In the genomic region with DNA sequence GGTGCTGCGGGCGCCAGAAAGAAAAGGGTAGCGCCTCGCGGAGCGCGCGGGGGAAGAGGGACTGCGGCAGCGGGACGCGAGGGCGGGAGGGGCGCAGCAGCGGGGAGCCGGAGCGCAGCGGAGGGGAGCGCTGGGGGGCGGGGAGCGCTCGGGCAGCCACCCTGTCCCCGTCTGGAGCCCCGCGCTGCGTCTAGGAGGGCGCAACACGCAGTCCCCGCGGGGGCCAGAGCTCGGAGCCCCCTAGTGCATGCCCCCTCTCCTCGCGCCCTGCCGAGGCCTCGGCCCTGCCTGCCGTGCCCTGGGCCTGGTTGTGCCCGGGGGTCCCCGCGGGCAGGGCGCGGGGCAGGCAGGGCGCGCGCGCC, we compare ENCODE assay signal across 38 cellular contexts. TPM values are rescaled to one million over a fixed set of nuclear protein-coding genes. Genes with fewer than 3 reads are reported as not detected.
DNase-seq lines count a peak whose midpoint lies in the region; ATAC-seq and TF ChIP-seq lines count a peak whose summit lies in the region.
"Had no signal": no experiment of that assay in that cellular context is flagged by ENCODE, and none has a peak within 500 bp of the region (broad histone marks: within the 10 kb centered on the region; RNA-seq: fewer than 3 reads in every experiment).

No MANE protein-coding gene starts in this region.

- H4K20me1 ChIP-seq in BLaER1 (no peaks in the 10 kb centered on the region), neural progenitor cell (ENCODE audit: low read depth) (no peaks in the 10 kb centered on the region)

- TF ChIP-seq CTCF in WTC11 (IDR thresholded peaks at IDR 0.05) (no peak), neural progenitor cell (IDR thresholded peaks at IDR 0.05) (no peak), dorsolateral prefrontal cortex (IDR thresholded peaks at IDR 0.05 in 54 of 56, conservative IDR thresholded peaks at IDR 0.05 in 2 of 56; ENCODE audit: low read depth in 1 of 56, partially characterized antibody in 56 of 56) (no peak)

- peaks cover 50% of the 10 kb centered on the region for H3K4me1 Mint-ChIP-seq in WTC11
- H3K4me1 Mint-ChIP-seq in neural progenitor cell = peaks cover 71% of the 10 kb centered on the region
- H3K4me1 Mint-ChIP-seq: stimulated activated naive CD8-positive, alpha-beta T cell treated with anti-CD3 and anti-CD28 coated beads, Interleukin-15, amount 100 ng/mL, for 72 hours had no signal

- peak overlapping the region; percentile 73 for H3K4me3 Mint-ChIP-seq in WTC11
- peak overlapping the region; percentile 88 for H3K4me3 Mint-ChIP-seq in neural progenitor cell
- H3K4me3 Mint-ChIP-seq: activated CD4-positive, alpha-beta T cell treated with anti-CD3 and anti-CD28 coated beads for 36 hours; activated CD8-positive, alpha-beta T cell treated with anti-CD3 and anti-CD28 coated beads, Interleukin-2, amount 10 ng/mL, durations not matched to agents 7 days and 5 days; CD4-positive, CD25-positive, alpha-beta regulatory T cell; effector memory CD8-positive, alpha-beta T cell; natural killer cell treated with Interleukin-12 subunit alpha and Interleukin-12 subunit beta and Interleukin-15 and Interleukin-18, amount 100 ng/mL, for 72 hours; stimulated activated naive CD8-positive, alpha-beta T cell treated with anti-CD3 and anti-CD28 coated beads, Interleukin-15, amount 100 ng/mL, for 72 hours had no signal

- H3K27me3 Mint-ChIP-seq in WTC11 (ENCODE audit: low read depth) = peaks cover 95% of the 10 kb centered on the region
- H3K27me3 Mint-ChIP-seq in neural progenitor cell (ENCODE audit: insufficient read depth, low read depth) = peaks cover 11% of the 10 kb centered on the region

- no peaks in the 10 kb centered on the region for H3K79me2 ChIP-seq in neural progenitor cell (ENCODE audit: low read depth)

- intact Hi-C loops in dorsolateral prefrontal cortex (cut with DNase I) = no loop called here

- H3K36me3 ChIP-seq in BLaER1 = no peaks in the 10 kb centered on the region
- no peaks in the 10 kb centered on the region for H3K36me3 ChIP-seq in neural progenitor cell
- H3K36me3 ChIP-seq: colonic mucosa, MG63, Peyer's patch, right lobe of liver, thoracic aorta, uterus had no signal

- no peak overlapping the region for H3K9ac ChIP-seq in BLaER1
- no peak overlapping the region for H3K9ac ChIP-seq in neural progenitor cell
- H3K9ac ChIP-seq: GM23248, KMS-11 had no signal

- CTCF ChIA-PET in WTC11 (lab: Charles Lee) = interaction anchor here (1.6 to 3.7 kb wide), 2 partner anchors 42 to 338 kb away, joined by 3 to 26 read pairs; no protein-coding TSS in a partner anchor

- in situ Hi-C loops in G401 (cut with HindIII; ENCODE audit: low sequenced_read_pairs) = no loop called here

- no peaks in the 10 kb centered on the region for H3K4me1 ChIP-seq in BLaER1
- H3K4me1 ChIP-seq in neural progenitor cell = peaks cover 71% of the 10 kb centered on the region
- H3K4me1 ChIP-seq: colonic mucosa, uterus had no signal

- POLR2A ChIA-PET in WTC11 (lab: Charles Lee) = no interaction called here

- H3K36me3 Mint-ChIP-seq in WTC11 (no peaks in the 10 kb centered on the region), neural progenitor cell (peaks cover 3% of the 10 kb centered on the region)
- H3K36me3 Mint-ChIP-seq: CD4-positive, CD25-positive, alpha-beta regulatory T cell had no signal

- H3K4me2 ChIP-seq in BLaER1 (no peak overlapping the region), neural progenitor cell (peak overlapping the region; percentile 95)
- H3K4me2 ChIP-seq: KMS-11 had no signal

- DNase-seq in WTC11 (ENCODE audit: low spot score) = no peak
- no peak for DNase-seq in neural progenitor cell (ENCODE audit: low spot score)
- no peak for DNase-seq in G401 (ENCODE audit: low spot score)
- DNase-seq in effector CD8-positive, alpha-beta T cell (lab: John Stamatoyannopoulos, UW) = no peak
- DNase-seq in dorsolateral prefrontal cortex = no peak
- DNase-seq: activated CD4-positive, alpha-beta T cell treated with anti-CD3 and anti-CD28 coated beads for 36 hours; activated CD8-positive, alpha-beta T cell treated with anti-CD3 and anti-CD28 coated beads, Interleukin-2, amount 10 ng/mL, durations not matched to agents 7 days and 5 days; amygdala; Calu3; CD4-positive, CD25-positive, alpha-beta regulatory T cell; colonic mucosa; DMS79; effector memory CD8-positive, alpha-beta T cell; GF-D8; glutamatergic neuron; GM23248; mammary epithelial cell; MG63; NCI-H1417 treated with DMSO at 0.1 percent for 48 hours; NCI-H2029 treated with DMSO at 0.1 percent for 48 hours; NCI-H226; NCI-H526 treated with DMSO at 0.1 percent for 48 hours; Peyer's patch; posterior cingulate gyrus; right lobe of liver; SIG-M5; stimulated activated CD8-positive, alpha-beta memory T cell treated with anti-CD3 and anti-CD28 coated beads, Interleukin-4, amount 100 ng/mL, for 48 hours; stimulated activated naive CD8-positive, alpha-beta T cell treated with anti-CD3 and anti-CD28 coated beads, Interleukin-15, amount 100 ng/mL, for 72 hours; uterus had no signal

- H2AFZ ChIP-seq in neural progenitor cell (replicated peaks) = no peak overlapping the region
- H2AFZ ChIP-seq: GM23248 had no signal

- peaks cover 54% of the 10 kb centered on the region for H3F3A ChIP-seq in neural progenitor cell (ENCODE audit: low read depth)

- H3K27ac Mint-ChIP-seq in WTC11 (no peak overlapping the region), neural progenitor cell (peak overlapping the region; percentile 98)
- H3K27ac Mint-ChIP-seq: activated CD4-positive, alpha-beta T cell treated with anti-CD3 and anti-CD28 coated beads for 36 hours; activated CD8-positive, alpha-beta T cell treated with anti-CD3 and anti-CD28 coated beads, Interleukin-2, amount 10 ng/mL, durations not matched to agents 7 days and 5 days; activated naive CD4-positive, alpha-beta T cell treated with anti-CD3 and anti-CD28 coated beads, Interleukin-2, amount 50 U/mL, for 72 hours; CD4-positive, CD25-positive, alpha-beta regulatory T cell; effector memory CD8-positive, alpha-beta T cell; natural killer cell treated with Interleukin-12 subunit alpha and Interleukin-12 subunit beta and Interleukin-15 and Interleukin-18, amount 100 ng/mL, for 72 hours; stimulated activated naive CD8-positive, alpha-beta T cell treated with anti-CD3 and anti-CD28 coated beads, Interleukin-15, amount 100 ng/mL, for 72 hours had no signal

- ATAC-seq in WTC11 (0 out of 2 replicates have a peak, but pooled peaks have one; percentile 4), HG02885 (IDR thresholded peaks at IDR 0.05; ENCODE audit: poor library complexity, unreplicated experiment) (no peak)
- ATAC-seq: activated CD4-positive, alpha-beta T cell treated with anti-CD3 and anti-CD28 coated beads for 36 hours; activated CD8-positive, alpha-beta T cell treated with anti-CD3 and anti-CD28 coated beads, Interleukin-2, amount 10 ng/mL, durations not matched to agents 7 days and 5 days; activated naive CD4-positive, alpha-beta T cell treated with anti-CD3 and anti-CD28 coated beads, Interleukin-2, amount 50 U/mL, for 72 hours; effector memory CD8-positive, alpha-beta T cell; stimulated activated naive CD8-positive, alpha-beta T cell treated with anti-CD3 and anti-CD28 coated beads, Interleukin-15, amount 100 ng/mL, for 72 hours had no signal

- H3K27ac ChIP-seq in BLaER1 (no peak overlapping the region), neural progenitor cell (peak overlapping the region; percentile 90), dorsolateral prefrontal cortex (no peak overlapping the region)
- H3K27ac ChIP-seq: colonic mucosa, GM23248, KMS-11, Peyer's patch, right lobe of liver, thoracic aorta, uterus had no signal

- H3K9me3 Mint-ChIP-seq in WTC11 = no peaks in the 10 kb centered on the region
- peaks cover 3% of the 10 kb centered on the region for H3K9me3 Mint-ChIP-seq in neural progenitor cell
- H3K9me3 Mint-ChIP-seq: activated naive CD4-positive, alpha-beta T cell treated with anti-CD3 and anti-CD28 coated beads, Interleukin-2, amount 50 U/mL, for 72 hours; effector memory CD8-positive, alpha-beta T cell; natural killer cell treated with Interleukin-12 subunit alpha and Interleukin-12 subunit beta and Interleukin-15 and Interleukin-18, amount 100 ng/mL, for 72 hours; stimulated activated naive CD8-positive, alpha-beta T cell treated with anti-CD3 and anti-CD28 coated beads, Interleukin-15, amount 100 ng/mL, for 72 hours had no signal

- H3K9me3 ChIP-seq in BLaER1 = peaks cover 43% of the 10 kb centered on the region
- no peaks in the 10 kb centered on the region for H3K9me3 ChIP-seq in neural progenitor cell (ENCODE audit: low read depth)
- H3K9me3 ChIP-seq: colonic mucosa, MG63, Peyer's patch, right lobe of liver, thoracic aorta, uterus had no signal

- H3K4me3 ChIP-seq in BLaER1 (peak overlapping the region; percentile 28; the same call in 1 of the 2 replicates), iPS-11a (ENCODE audit: low read depth, low read length) (peak overlapping the region; percentile 2), neural progenitor cell (peak overlapping the region; percentile 55), dorsolateral prefrontal cortex (peak overlapping the region in 21 of 59 donors; percentile 5 to 57 (median 23))
- H3K4me3 ChIP-seq: colonic mucosa, GM23248, MG63, Peyer's patch, right lobe of liver, thoracic aorta, uterus had no signal

- H3K27me3 ChIP-seq in BLaER1 (peaks cover 84% of the 10 kb centered on the region), neural progenitor cell (peaks cover 55% of the 10 kb centered on the region), dorsolateral prefrontal cortex (peaks cover 0 to 86% (median 61%) of the 10 kb centered on the region in 45 donors)

TF ChIP-seq in WTC11, 78 proteins besides CTCF, POLR2A, EP300 and RAD21:
- TF ChIP-seq ZNF423 (CRISPR knock-in tag; IDR thresholded peaks at IDR 0.05) = 0 out of 2 replicates have a peak, but pooled peaks have one; percentile 4
- peak; percentile 8; the same call in 1 of the 2 replicates for TF ChIP-seq MAX (CRISPR knock-in tag; IDR thresholded peaks at IDR 0.05)
- TF ChIP-seq MXD4 (CRISPR knock-in tag; IDR thresholded peaks at IDR 0.05; ENCODE audit: borderline replicate concordance) = no peak

RNA-seq across cellular contexts. Expression of gene SOX1, which starts 37.9 kb away (rescaled TPM):
- 0.15 to 0.25 TPM (median 0.18 TPM) in 3 replicates for total RNA-seq in WTC11 (2021)
- total RNA-seq in neural progenitor cell (ENCODE audit: low replicate concordance) = 3.3 and 4.7 TPM in 2 replicates
- total RNA-seq in G401 (2014; rRNA removed; shearing (Covaris generic)) = not detected in 2 replicates
- total RNA-seq in dorsolateral prefrontal cortex = 1 to 10 TPM; 1.9 to 8.0 (median 4.2) TPM
- total RNA-seq: activated CD4-positive, alpha-beta T cell treated with anti-CD3 and anti-CD28 coated beads for 36 hours; activated CD8-positive, alpha-beta T cell treated with anti-CD3 and anti-CD28 coated beads, Interleukin-2, amount 10 ng/mL, durations not matched to agents 7 days and 5 days; activated naive CD4-positive, alpha-beta T cell treated with anti-CD3 and anti-CD28 coated beads, Interleukin-2, amount 50 U/mL, for 72 hours; Calu3; CD4-positive, CD25-positive, alpha-beta regulatory T cell; colonic mucosa; fibroblast of villous mesenchyme; GM23248; mammary epithelial cell; mucosa of gallbladder; natural killer cell treated with Interleukin-12 subunit alpha and Interleukin-12 subunit beta and Interleukin-15 and Interleukin-18, amount 100 ng/mL, for 72 hours; Peyer's patch; right lobe of liver; thoracic aorta; uterus had no signal
